In the genomic region with DNA sequence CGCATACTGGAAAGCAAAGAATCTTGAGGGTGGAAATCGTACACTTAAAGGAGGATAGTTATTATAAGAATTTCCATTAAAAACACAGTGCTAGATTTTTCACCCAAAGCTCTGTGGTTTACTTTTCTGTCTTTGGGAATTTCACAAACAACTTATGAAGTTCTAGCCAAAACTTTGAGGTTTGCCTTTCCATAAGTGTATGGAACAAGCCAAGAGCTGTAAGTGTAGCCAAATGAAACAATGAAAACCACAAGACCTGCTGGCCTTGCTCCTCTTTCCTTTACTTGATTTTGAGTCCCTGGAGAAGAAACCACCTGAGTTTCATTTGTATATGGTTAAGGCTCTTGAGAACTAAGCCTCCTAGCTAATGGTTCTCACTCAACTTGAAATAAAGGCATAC, we compare ENCODE assay signal across 30 cellular contexts.
"Had no signal": no experiment of that assay in that cellular context is flagged by ENCODE, and none has a peak within 500 bp of the region (broad histone marks: within the 10 kb centered on the region; RNA-seq: fewer than 3 reads in every experiment).

No MANE protein-coding gene starts in this region.

- ATAC-seq: foreskin keratinocyte; heart right ventricle; right lobe of liver; stimulated activated effector memory CD8-positive, alpha-beta T cell treated with anti-CD3 and anti-CD28 coated beads, Interleukin-12 subunit alpha, Interleukin-12 subunit beta, amount 100 ng/mL, for 72 hours; stimulated activated naive CD8-positive, alpha-beta T cell treated with anti-CD3 and anti-CD28 coated beads, Interleukin-15, amount 100 ng/mL, for 72 hours had no signal

- H3K9me3 ChIP-seq: body of pancreas, lower lobe of right lung, neutrophil, ovary, right lobe of liver, thyroid gland, upper lobe of left lung, vagina had no signal

- H3K4me3 ChIP-seq: body of pancreas, cardiac muscle cell, coronary artery, heart right ventricle, lower lobe of right lung, ovary, right lobe of liver, thyroid gland, upper lobe of left lung, vagina had no signal

- H3K4me1 ChIP-seq: foreskin keratinocyte, lower lobe of right lung, right lobe of liver, vagina had no signal

- H3K36me3 ChIP-seq: cardiac muscle cell, heart right ventricle, lower lobe of right lung, neutrophil, ovary, right lobe of liver, thyroid gland, upper lobe of left lung, vagina had no signal

- H3K27me3 ChIP-seq: body of pancreas, cardiac muscle cell, foreskin keratinocyte, heart right ventricle, neutrophil, ovary, right lobe of liver, thyroid gland, upper lobe of left lung, vagina had no signal

- DNase-seq: activated CD4-positive, alpha-beta memory T cell treated with anti-CD3 and anti-CD28 coated beads, Interleukin-2, amount 10 ng/mL, durations not matched to agents 7 days and 5 days; activated CD4-positive, alpha-beta T cell treated with anti-CD3 and anti-CD28 coated beads, Interleukin-2, amount 10 ng/mL, durations not matched to agents 7 days and 5 days; activated CD4-positive, CD25-positive, alpha-beta regulatory T cell treated with anti-CD3 and anti-CD28 coated beads, Interleukin-2, amount 50 U/mL, for 72 hours; activated CD8-positive, alpha-beta memory T cell treated with anti-CD3 and anti-CD28 coated beads, Interleukin-2, amount 50 U/mL, for 48 hours; activated gamma-delta T cell treated with Interleukin-2 at 50 U/mL for 16 hours; activated naive CD4-positive, alpha-beta T cell treated with anti-CD3 and anti-CD28 coated beads, Interleukin-2, amount 50 U/mL, for 16 hours; activated T-cell treated with anti-CD3 and anti-CD28 coated beads, Interleukin-2, amount 50 U/mL, for 24 hours; amniotic stem cell; body of pancreas; cerebellar nuclear complex; foreskin keratinocyte; heart right ventricle; kidney glomerular epithelial cell; lower lobe of right lung; mesendoderm; nephron progenitor cell; ovary; right lobe of liver; small intestine; stimulated activated CD4-positive, alpha-beta T cell treated with anti-CD3 and anti-CD28 coated beads, Interleukin-4, amount 100 ng/mL, for 24 hours; stimulated activated naive CD8-positive, alpha-beta T cell treated with anti-CD3 and anti-CD28 coated beads, Interleukin-15, amount 100 ng/mL, for 72 hours; T-helper 2 cell; thyroid gland had no signal

- FAIRE-seq: endothelial cell of umbilical vein, small intestine had no signal

- H3K27ac ChIP-seq: body of pancreas, cardiac muscle cell, coronary artery, foreskin keratinocyte, heart right ventricle, lower lobe of right lung, neutrophil, ovary, right lobe of liver, upper lobe of left lung, vagina had no signal
